7 cellular contexts compared by ENCODE assay signal in the genomic region with DNA sequence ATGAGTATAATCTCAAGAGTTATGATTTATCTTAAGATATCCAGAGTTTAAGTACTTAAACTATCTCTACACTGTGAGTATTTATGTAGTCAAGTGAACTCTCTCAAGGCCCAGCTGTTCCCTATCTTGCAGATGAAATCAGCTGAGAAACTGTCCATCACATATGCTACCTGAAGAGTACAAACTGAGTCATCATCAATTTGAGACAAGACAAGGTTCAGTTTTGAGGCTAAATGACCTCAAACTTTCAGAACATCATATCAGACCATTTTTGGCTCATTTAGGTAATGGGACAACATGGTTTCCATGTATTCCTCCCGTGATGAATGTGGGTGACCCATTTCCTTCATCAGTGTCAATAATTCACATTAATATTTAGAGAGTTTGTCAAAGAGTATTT.
"Had no signal": no experiment of that assay in that cellular context is flagged by ENCODE, and none has a peak within 500 bp of the region (broad histone marks: within the 10 kb centered on the region; RNA-seq: fewer than 3 reads in every experiment).

No MANE protein-coding gene starts in this region.

- H3K27ac Mint-ChIP-seq: GM23338, H9 had no signal

- H3K4me3 ChIP-seq: GM23338, K562 had no signal

- H3K9me3 Mint-ChIP-seq: GM23338 had no signal

- ATAC-seq: GM23338, K562 had no signal

- H3K4me3 Mint-ChIP-seq: GM23338, H9 had no signal

- H3K4me1 Mint-ChIP-seq: GM23338 had no signal

- DNase-seq: H9, HCEC 1CT, IMR-90, Kasumi-1, KG1 had no signal
